In genomic region chr3:66047321-66048050, GRCh38 we compare ENCODE assay signal across 13 cellular contexts. TPM values are rescaled to one million over a fixed set of nuclear protein-coding genes. Genes with fewer than 3 reads are reported as not detected.
DNase-seq lines count a peak whose midpoint lies in the region; ATAC-seq, FAIRE-seq and TF ChIP-seq lines count a peak whose summit lies in the region.
"Had no signal": no experiment of that assay in that cellular context is flagged by ENCODE, and none has a peak within 500 bp of the region (broad histone marks: within the 10 kb centered on the region; RNA-seq: fewer than 3 reads in every experiment).

No MANE protein-coding gene starts in this region.

- H3K27ac Mint-ChIP-seq in mesothelial cell of epicardium: peak overlapping the region; percentile 44
- H3K27ac Mint-ChIP-seq: B cell had no signal

- H3K27me3 ChIP-seq in HepG2 (ENCODE audit: control insufficient read depth in 1 of 2, insufficient read depth in 2 of 2, low read length in 2 of 2) (no peaks in the 10 kb centered on the region), right lobe of liver (no peaks in the 10 kb centered on the region)

- 7% methylated on average over 6 of the region's 6 CpGs for WGBS in HepG2 (ENCODE audit: low lambda C conversion rate)
- WGBS in right lobe of liver (ENCODE audit: insufficient coverage, low coverage, low lambda C conversion rate, missing lambda C conversion rate): 62% methylated on average over 5 of the region's 6 CpGs

- in situ Hi-C loops in HepG2 (cut with HindIII; ENCODE audit: extremely low pct_ligation_motif_present, low pct_unique_long_range_greater_than_20kb): no loop called here

- H3K4me2 ChIP-seq in HepG2 (ENCODE audit: low read depth, low read length): peak overlapping the region; percentile 59

- DNase-seq in HepG2 (ENCODE audit: low spot score) (peak; percentile 62), right lobe of liver (no peak), choroid plexus epithelial cell (ENCODE audit: low read depth) (peak; percentile 63), mesothelial cell of epicardium (ENCODE audit: low spot score in 2 of 2, unreplicated experiment in 2 of 2) (no peak), SW480 (ENCODE audit: low spot score) (no peak)
- DNase-seq: activated CD8-positive, alpha-beta memory T cell treated with anti-CD3 and anti-CD28 coated beads, Interleukin-2, amount 50 U/mL, for 4 hours; glutamatergic neuron; NCI-H1092 treated with DMSO at 0.1 percent for 48 hours; stimulated activated naive CD8-positive, alpha-beta T cell treated with anti-CD3 and anti-CD28 coated beads, Interleukin-15, Interleukin-2, amounts not matched to agents 100 U/mL and 50 U/mL, for 24 hours had no signal

- H3K4me1 Mint-ChIP-seq in mesothelial cell of epicardium: peaks cover 11% of the 10 kb centered on the region
- H3K4me1 Mint-ChIP-seq: B cell had no signal

- H3K79me2 ChIP-seq in HepG2 (ENCODE audit: insufficient read depth, low read length): no peaks in the 10 kb centered on the region

- ATAC-seq in HepG2 (peak; percentile 77), right lobe of liver (no peak), GM21367 (IDR thresholded peaks at IDR 0.05; ENCODE audit: unreplicated experiment) (no peak), GM21619 (IDR thresholded peaks at IDR 0.05; ENCODE audit: unreplicated experiment) (no peak), HG03039 (IDR thresholded peaks at IDR 0.05; ENCODE audit: unreplicated experiment) (no peak)
- ATAC-seq: stimulated activated naive CD8-positive, alpha-beta T cell treated with anti-CD3 and anti-CD28 coated beads, Interleukin-15, Interleukin-2, amounts not matched to agents 100 U/mL and 50 U/mL, for 24 hours had no signal

- H3K9ac ChIP-seq in HepG2 (ENCODE audit: insufficient read depth, low read depth, low read length): no peak overlapping the region

- CTCF ChIA-PET in HepG2 (lab: Yijun Ruan, JAX; ENCODE audit: low intra/inter-chr PET ratio, low total read pairs): no interaction called here

- no peak for TF ChIP-seq POLR2A in HepG2 (IDR thresholded peaks at IDR 0.05; ENCODE audit: insufficient read depth in 1 of 2, low read depth in 2 of 2, low read length in 2 of 2)
- TF ChIP-seq POLR2A in right lobe of liver (IDR thresholded peaks at IDR 0.05): no peak

- H2AFZ ChIP-seq in HepG2 (ENCODE audit: low read length): no peak overlapping the region

- H3K9me3 Mint-ChIP-seq in mesothelial cell of epicardium: peaks cover 5% of the 10 kb centered on the region

- no peak for TF ChIP-seq CTCF in HepG2 (CRISPR knock-in tag; IDR thresholded peaks at IDR 0.05)
- TF ChIP-seq CTCF in right lobe of liver (IDR thresholded peaks at IDR 0.05): no peak
- TF ChIP-seq CTCF in choroid plexus epithelial cell (conservative IDR thresholded peaks at IDR 0.05; ENCODE audit: low read depth, low read length): peak; percentile 24
- no peak for TF ChIP-seq CTCF in mesothelial cell of epicardium (IDR thresholded peaks at IDR 0.05; ENCODE audit: unreplicated experiment)

- H3K4me3 Mint-ChIP-seq in mesothelial cell of epicardium: no peak overlapping the region
- H3K4me3 Mint-ChIP-seq: B cell had no signal

- H3K9me3 ChIP-seq in HepG2 (ENCODE audit: low read length) (no peaks in the 10 kb centered on the region), right lobe of liver (no peaks in the 10 kb centered on the region)

- H3K36me3 ChIP-seq in HepG2 (replicated peaks in 1 of 2; ENCODE audit: control insufficient read depth in 1 of 2, insufficient read depth in 2 of 2, low read length in 2 of 2): no peaks in the 10 kb centered on the region
- no peaks in the 10 kb centered on the region for H3K36me3 ChIP-seq in right lobe of liver

- intact Hi-C loops in HepG2 (cut with micrococcal nuclease; ENCODE audit: unreplicated experiment) (no loop called here), right lobe of liver (cut with DNase I) (no loop called here)

- no peak for TF ChIP-seq RAD21 in HepG2 (CRISPR knock-in tag; IDR thresholded peaks at IDR 0.05)

- H3K4me1 ChIP-seq in HepG2 (ENCODE audit: insufficient read depth, low read length) (peaks cover 22% of the 10 kb centered on the region), right lobe of liver (peaks cover 0 to 2% (median 0%) of the 10 kb centered on the region in 4 donors)

- no peaks in the 10 kb centered on the region for H3K36me3 Mint-ChIP-seq in mesothelial cell of epicardium

- POLR2A ChIA-PET in HepG2 (lab: Yijun Ruan, JAX): interaction anchor here (1.0 to 1.1 kb wide), 2 partner anchors 8 to 10 kb away, joined by 3 read pairs; no protein-coding TSS in a partner anchor

- H3K27me3 Mint-ChIP-seq in mesothelial cell of epicardium (ENCODE audit: low read depth): no peaks in the 10 kb centered on the region

- FAIRE-seq in HepG2 (lab: Jason Lieb, UNC): peak; percentile 34

- H3K4me3 ChIP-seq in HepG2 (replicated peaks in 1 of 3; ENCODE audit: insufficient read depth in 1 of 3, low read depth in 2 of 3, low read length in 3 of 3) (no peak overlapping the region), right lobe of liver (no peak overlapping the region), choroid plexus epithelial cell (ENCODE audit: low read depth, low read length) (no peak overlapping the region)

- no peak for TF ChIP-seq EP300 in HepG2 (IDR thresholded peaks at IDR 0.05; ENCODE audit: low read depth in 2 of 2, low read length in 2 of 2)
- no peak for TF ChIP-seq EP300 in HepG2 (CRISPR knock-in tag; IDR thresholded peaks at IDR 0.05; ENCODE audit: borderline replicate concordance)

- H4K20me1 ChIP-seq in HepG2 (ENCODE audit: insufficient read depth, low read length): no peaks in the 10 kb centered on the region

- BruUV-seq in HepG2 (replicated peaks; lab: Mats Ljungman, UMichigan): no TSS peak

- H3K27ac ChIP-seq in HepG2 (ENCODE audit: extremely low read length, insufficient read depth, low read length): no peak overlapping the region
- H3K27ac ChIP-seq in right lobe of liver: no peak overlapping the region

TF ChIP-seq in HepG2, 621 proteins besides CTCF, POLR2A, EP300 and RAD21 (continues in another document):
- 0 out of 2 replicates have a peak, but pooled peaks have one; percentile 41 for TF ChIP-seq ZBTB26 (CRISPR knock-in tag; IDR thresholded peaks at IDR 0.05; ENCODE audit: borderline replicate concordance)
- no peak for TF ChIP-seq ZNF234 (CRISPR knock-in tag; conservative IDR thresholded peaks at IDR 0.05)
- peak; percentile 2; the same call in 1 of the 2 replicates for TF ChIP-seq CEBPB (IDR thresholded peaks at IDR 0.05; ENCODE audit: borderline replicate concordance, low read depth, low read length)
- peak; percentile 28; the same call in 1 of the 2 replicates for TF ChIP-seq TFAP4 (IDR thresholded peaks at IDR 0.05; ENCODE audit: borderline replicate concordance, low read depth)
- no peak for TF ChIP-seq ZNF776 (CRISPR knock-in tag; IDR thresholded peaks at IDR 0.05)
- TF ChIP-seq ESRRA (CRISPR knock-in tag; IDR thresholded peaks at IDR 0.05; ENCODE audit: low read depth): peak; percentile 63; the same call in 1 of the 2 replicates

RNA-seq across cellular contexts. Expression of gene MAGI1, which starts 8.8 kb away (rescaled TPM):
- total RNA-seq in HepG2 (2016; rRNA removed; fragmentation: Illumina TruSeq; extraction: Trizol): 25.3 and 26.0 TPM in 2 replicates
- total RNA-seq in HepG2 (2016; cell fraction: cytosol; rRNA removed; fragmentation: Illumina TruSeq; extraction: Trizol; ENCODE audit: low read depth): 19.7 and 22.4 TPM in 2 replicates
- total RNA-seq in HepG2 (2016; cell fraction: insoluble cytoplasmic fraction; rRNA removed; fragmentation: Illumina TruSeq; extraction: Trizol): 20.3 and 24.5 TPM in 2 replicates
- total RNA-seq in HepG2 (2016; cell fraction: membrane; rRNA removed; fragmentation: Illumina TruSeq; extraction: Trizol): 13.5 and 15.2 TPM in 2 replicates
- total RNA-seq in HepG2 (2016; cell fraction: nucleus; rRNA removed; fragmentation: Illumina TruSeq; extraction: Trizol): 38.6 and 46.5 TPM in 2 replicates
- 22.2 and 24.6 TPM in 2 replicates for polyA plus RNA-seq in HepG2 (2011; rRNA removed)
- 16.2 and 18.5 TPM in 2 replicates for polyA plus RNA-seq in HepG2 (2011; cell fraction: cytosol; rRNA removed)
- 39.9 and 44.0 TPM in 2 replicates for polyA plus RNA-seq in HepG2 (2011; cell fraction: nucleus; rRNA removed)
- polyA plus RNA-seq in HepG2 (2012): 22.8 and 24.7 TPM in 2 replicates
- 0.42 and 0.67 TPM in 2 replicates for polyA plus RNA-seq in HepG2 (2016; cell fraction: cytosol; fragmentation: Illumina TruSeq; extraction: Trizol; ENCODE audit: low read depth)
- polyA plus RNA-seq in HepG2 (2016; cell fraction: insoluble cytoplasmic fraction; fragmentation: Illumina TruSeq; extraction: Trizol; ENCODE audit: low read depth): 12.8 and 14.8 TPM in 2 replicates
- 1.3 and 1.8 TPM in 2 replicates for polyA plus RNA-seq in HepG2 (2016; cell fraction: membrane; fragmentation: Illumina TruSeq; extraction: Trizol; ENCODE audit: low read depth)
- 24.7 and 30.8 TPM in 2 replicates for polyA plus RNA-seq in HepG2 (2016; cell fraction: nucleus; fragmentation: Illumina TruSeq; extraction: Trizol; ENCODE audit: insufficient read depth, low read depth)
- polyA minus RNA-seq in HepG2 (2011; rRNA and poly(A)+ RNA removed; ENCODE audit: low replicate concordance): 5.0 and 41.6 TPM in 2 replicates
- 24.9 and 26.3 TPM in 2 replicates for polyA minus RNA-seq in HepG2 (2011; cell fraction: cytosol; rRNA and poly(A)+ RNA removed)
- polyA minus RNA-seq in HepG2 (2011; cell fraction: nucleus; rRNA and poly(A)+ RNA removed): 140 and 147 TPM in 2 replicates
- total RNA-seq in right lobe of liver: 10 to 100 TPM; 22.6 to 37.7 (median 26.9) TPM
- total RNA-seq in mesothelial cell of epicardium: 61.2 to 65.6 TPM (median 62.7 TPM) in 3 replicates

Comparison
In these comparisons a context has a peak if more than half of its experiments do, and no peak if none do; other contexts are left out.
1. DNase-seq: peak in HepG2 (single experiment) and choroid plexus epithelial cell (single experiment); none in right lobe of liver (0 of 3), mesothelial cell of epicardium (0 of 2) and SW480 (single experiment).